ENCODE assay signal across 10 cellular contexts in genomic region chr6:84652356-84653026, GRCh38.
DNase-seq lines count a peak whose midpoint lies in the region; ATAC-seq and TF ChIP-seq lines count a peak whose summit lies in the region.
"Had no signal": no experiment of that assay in that cellular context is flagged by ENCODE, and none has a peak within 500 bp of the region (broad histone marks: within the 10 kb centered on the region; RNA-seq: fewer than 3 reads in every experiment).

No MANE protein-coding gene starts in this region.

- H3K79me2 ChIP-seq in fibroblast of lung (ENCODE audit: control insufficient read depth, insufficient read depth, low read length), result no peaks in the 10 kb centered on the region

- H3K27ac ChIP-seq in SJCRH30 (peak overlapping the region; percentile 23; the same call in 1 of the 2 replicates), fibroblast of lung (ENCODE audit: insufficient read depth, low read length) (no peak overlapping the region), thyroid gland (no peak overlapping the region)
- H3K27ac ChIP-seq: sigmoid colon had no signal

- intact Hi-C loops in thyroid gland (cut with DNase I), result no loop called here

- DNase-seq in ELR (ENCODE audit: low read depth), result peak; percentile 96
- peak; percentile 8 to 21 for DNase-seq in SJCRH30
- peak; percentile 83 to 95 for DNase-seq in fibroblast of lung (ENCODE audit: low read depth in 2 of 2)
- DNase-seq in skeletal muscle cell (ENCODE audit: low read depth), result peak; percentile 85
- DNase-seq in thyroid gland, result no peak
- no peak for DNase-seq in NCI-H748 (lab: John Stamatoyannopoulos, UW; ENCODE audit: unreplicated experiment)
- DNase-seq: NCI-H2081, sigmoid colon had no signal

- no peak for TF ChIP-seq CTCF in fibroblast of lung (conservative IDR thresholded peaks at IDR 0.05 in 1 of 2, IDR thresholded peaks at IDR 0.05 in 1 of 2; ENCODE audit: low read depth in 1 of 2, low read length in 2 of 2)
- TF ChIP-seq CTCF in thyroid gland (IDR thresholded peaks at IDR 0.05), result no peak

- no peak for TF ChIP-seq POLR2A in thyroid gland (IDR thresholded peaks at IDR 0.05)

- no peaks in the 10 kb centered on the region for H3K27me3 ChIP-seq in SJCRH30
- H3K27me3 ChIP-seq in fibroblast of lung (ENCODE audit: control insufficient read depth, insufficient read depth, low read length), result no peaks in the 10 kb centered on the region
- no peaks in the 10 kb centered on the region for H3K27me3 ChIP-seq in thyroid gland
- H3K27me3 ChIP-seq: sigmoid colon had no signal

- no peak for ATAC-seq in HG03135 (IDR thresholded peaks at IDR 0.05; ENCODE audit: unreplicated experiment)
- ATAC-seq in GM21786 (IDR thresholded peaks at IDR 0.05; ENCODE audit: unreplicated experiment), result no peak

- H3K4me3 ChIP-seq in SJCRH30 (no peak overlapping the region), fibroblast of lung (replicated peaks in 1 of 4; ENCODE audit: control extremely low read depth in 1 of 4, insufficient read depth in 1 of 4, low read depth in 3 of 4, low read length in 4 of 4) (no peak overlapping the region), skeletal muscle cell (ENCODE audit: low read depth, low read length) (no peak overlapping the region), thyroid gland (replicated peaks in 1 of 3) (no peak overlapping the region)
- H3K4me3 ChIP-seq: sigmoid colon had no signal

- peak overlapping the region; percentile 11 for H3K4me2 ChIP-seq in fibroblast of lung (ENCODE audit: extremely low read depth, insufficient read depth, low read length)

- no peak overlapping the region for H3K9ac ChIP-seq in fibroblast of lung (ENCODE audit: insufficient read depth, low read length)

- H2AFZ ChIP-seq in fibroblast of lung (ENCODE audit: low read length), result no peak overlapping the region

- H3K4me1 ChIP-seq in SJCRH30 (peaks cover 13% of the 10 kb centered on the region), fibroblast of lung (ENCODE audit: control insufficient read depth, extremely low read depth, insufficient read depth, low read length) (peaks cover 7% of the 10 kb centered on the region), thyroid gland (no peaks in the 10 kb centered on the region)
- H3K4me1 ChIP-seq: sigmoid colon had no signal

- WGBS in thyroid gland, 2 donors, result 66 to 73% methylated on average over 3 of the region's 3 CpGs

- H4K20me1 ChIP-seq in fibroblast of lung (ENCODE audit: control insufficient read depth, extremely low read depth, insufficient read depth, low read length), result no peaks in the 10 kb centered on the region

- H3K9me3 ChIP-seq in SJCRH30 (replicated peaks), result no peaks in the 10 kb centered on the region
- H3K9me3 ChIP-seq in fibroblast of lung (ENCODE audit: control insufficient read depth, insufficient read depth, low read depth, low read length), result no peaks in the 10 kb centered on the region
- H3K9me3 ChIP-seq in thyroid gland, result no peaks in the 10 kb centered on the region
- H3K9me3 ChIP-seq: sigmoid colon had no signal

- H3K36me3 ChIP-seq in SJCRH30 (no peaks in the 10 kb centered on the region), fibroblast of lung (ENCODE audit: control insufficient read depth, insufficient read depth, low read length) (no peaks in the 10 kb centered on the region), thyroid gland (no peaks in the 10 kb centered on the region)
- H3K36me3 ChIP-seq: sigmoid colon had no signal

Comparison
In these comparisons a context has a peak if more than half of its experiments do, and no peak if none do; other contexts are left out.
1. DNase-seq: peak in ELR (single experiment), SJCRH30 (2 of 2), fibroblast of lung (2 of 2) and skeletal muscle cell (single experiment); none in thyroid gland (0 of 2) and NCI-H748 (single experiment).